Comparison of ENCODE assay signal across 1 cellular context in the genomic region with DNA sequence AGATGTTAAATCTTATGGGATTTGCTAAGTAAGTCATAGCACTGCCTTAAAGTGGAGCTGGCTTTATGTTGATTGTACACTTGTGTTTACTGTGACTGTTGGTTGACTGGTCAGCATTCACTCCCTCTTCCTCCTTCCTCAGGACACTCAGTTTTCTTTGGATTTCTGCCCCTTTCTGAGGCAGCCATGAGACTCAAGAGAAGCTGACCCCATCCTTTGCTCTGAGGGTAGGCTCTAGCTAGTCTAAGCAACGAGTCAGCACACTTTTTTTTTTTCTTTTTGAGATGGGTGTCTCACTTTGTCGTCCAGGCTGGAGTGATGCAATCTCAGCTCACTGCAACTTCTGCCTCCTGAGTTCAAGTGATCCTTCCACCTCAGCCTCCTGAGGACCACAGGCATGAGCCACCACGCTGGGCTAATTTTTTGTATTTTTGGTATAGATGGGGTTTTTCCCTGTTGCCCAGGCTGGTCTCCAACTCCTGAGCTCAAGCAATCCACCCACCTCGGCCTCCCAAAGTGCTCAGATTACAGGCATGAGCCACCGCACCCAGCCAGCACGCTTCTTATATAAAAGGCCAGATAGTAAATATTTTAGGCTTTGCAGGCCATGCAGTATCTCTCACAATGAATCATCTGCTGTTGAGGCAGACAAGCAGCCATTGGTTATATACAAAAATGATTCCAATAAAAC.
TF ChIP-seq lines count a peak whose summit lies in the region.

No MANE protein-coding gene starts in this region.

TF ChIP-seq in SK-N-SH, 30 proteins besides CTCF, POLR2A, EP300 and RAD21 (continued from another document):
- TF ChIP-seq GATA2 (CRISPR knock-in tag; IDR thresholded peaks at IDR 0.05) (no peak), RXRA (IDR thresholded peaks at IDR 0.05; ENCODE audit: borderline replicate concordance, low read depth) (0 out of 2 replicates have a peak, but pooled peaks have one; percentile 33)
